In the genomic region with DNA sequence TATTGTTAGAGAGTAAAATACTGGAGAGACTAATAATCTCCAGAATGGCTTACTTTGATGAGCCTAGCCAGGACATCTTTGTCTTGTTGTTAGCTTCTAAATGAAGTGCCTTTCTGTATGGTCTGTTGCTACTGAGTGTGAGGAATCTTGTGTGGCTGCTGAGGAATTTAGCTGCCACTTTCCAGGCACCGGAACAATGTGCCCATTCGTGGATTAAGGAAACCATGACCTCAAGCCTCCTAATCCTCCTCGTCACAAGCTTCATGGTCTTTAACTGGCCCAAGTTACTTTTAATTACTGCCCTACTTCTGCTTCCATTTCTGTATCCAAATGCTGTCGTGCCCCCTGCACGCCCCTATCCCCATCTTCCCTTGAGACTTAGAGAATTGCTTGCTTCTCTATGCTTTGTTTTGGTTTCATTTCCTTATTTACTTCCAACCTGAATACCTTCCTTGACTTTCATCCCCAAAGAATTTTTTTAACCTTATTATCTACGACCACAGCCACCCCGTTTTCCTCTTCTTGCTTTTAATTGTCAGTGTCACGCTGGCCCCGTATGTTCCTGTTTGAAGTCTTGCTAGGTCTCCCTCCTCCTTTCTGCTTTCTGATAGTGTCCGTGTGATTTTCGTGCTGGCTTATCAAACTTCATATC, we compare ENCODE assay signal across 16 cellular contexts. TPM values are rescaled to one million over a fixed set of nuclear protein-coding genes. Genes with fewer than 3 reads are reported as not detected.
DNase-seq lines count a peak whose midpoint lies in the region; ATAC-seq, FAIRE-seq and TF ChIP-seq lines count a peak whose summit lies in the region.
"Had no signal": no experiment of that assay in that cellular context is flagged by ENCODE, and none has a peak within 500 bp of the region (broad histone marks: within the 10 kb centered on the region; RNA-seq: fewer than 3 reads in every experiment).

No MANE protein-coding gene starts in this region.

- peak overlapping the region; percentile 70 for H3K27ac Mint-ChIP-seq in nephron progenitor cell
- H3K27ac Mint-ChIP-seq: activated naive CD4-positive, alpha-beta T cell treated with anti-CD3 and anti-CD28 coated beads, Interleukin-2, amount 50 U/mL, for 72 hours; CD4-positive, CD25-positive, alpha-beta regulatory T cell had no signal

- peaks cover 16% of the 10 kb centered on the region for H3K4me1 ChIP-seq in endothelial cell of umbilical vein (ENCODE audit: control insufficient read depth, extremely low read depth, insufficient read depth, low read length)

- BruUV-seq in endothelial cell of umbilical vein (replicated peaks; lab: Mats Ljungman, UMichigan), result TSS peak; percentile 32

- H2AFZ ChIP-seq in endothelial cell of umbilical vein (ENCODE audit: low read depth, low read length), result peak overlapping the region; percentile 41

- peak overlapping the region; percentile 24 for H3K4me3 Mint-ChIP-seq in nephron progenitor cell
- H3K4me3 Mint-ChIP-seq: CD4-positive, CD25-positive, alpha-beta regulatory T cell had no signal

- TF ChIP-seq CTCF in AG04449 (IDR thresholded peaks at IDR 0.05; ENCODE audit: insufficient read depth, low read length, missing control alignments), result no peak
- no peak for TF ChIP-seq CTCF in endothelial cell of umbilical vein (IDR thresholded peaks at IDR 0.05; ENCODE audit: extremely low read depth in 1 of 2, insufficient read depth in 1 of 2, low read depth in 1 of 2, low read length in 2 of 2)
- no peak for TF ChIP-seq CTCF in nephron progenitor cell (IDR thresholded peaks at IDR 0.05)

- peaks cover 0 to 2% of the 10 kb centered on the region in 2 experiments for H3K36me3 ChIP-seq in endothelial cell of umbilical vein (ENCODE audit: control insufficient read depth in 2 of 2, extremely low read depth in 1 of 2, insufficient read depth in 2 of 2, low read length in 2 of 2)
- H3K36me3 ChIP-seq: neutrophil had no signal

- H3K4me1 Mint-ChIP-seq in nephron progenitor cell, result peaks cover 43% of the 10 kb centered on the region
- H3K4me1 Mint-ChIP-seq: CD4-positive, CD25-positive, alpha-beta regulatory T cell had no signal

- H3K4me3 ChIP-seq in AG04449 (ENCODE audit: low read depth, low read length) (peak overlapping the region; percentile 26), endothelial cell of umbilical vein (replicated peaks in 1 of 3; ENCODE audit: insufficient read depth in 1 of 3, low read depth in 1 of 3, low read length in 3 of 3) (peak overlapping the region; percentile 2 to 71 (median 61))

- peak overlapping the region; percentile 68 for H3K9ac ChIP-seq in endothelial cell of umbilical vein (replicated peaks; ENCODE audit: extremely low read depth, insufficient read depth, low read length)

- intact Hi-C loops in endothelial cell of umbilical vein (cut with micrococcal nuclease) (no loop called here), left colon (cut with DNase I, micrococcal nuclease) (no loop called here)

- H3K27ac ChIP-seq in endothelial cell of umbilical vein (ENCODE audit: insufficient read depth, low read depth, low read length), result peak overlapping the region; percentile 69
- H3K27ac ChIP-seq: neutrophil, VCaP had no signal

- H3K9me1 ChIP-seq in endothelial cell of umbilical vein (replicated peaks; ENCODE audit: control insufficient read depth, extremely low read depth, insufficient read depth, low read length), result no peaks in the 10 kb centered on the region

- peaks cover 39% of the 10 kb centered on the region for H3K36me3 Mint-ChIP-seq in nephron progenitor cell (ENCODE audit: low read depth)
- H3K36me3 Mint-ChIP-seq: CD4-positive, CD25-positive, alpha-beta regulatory T cell had no signal

- H3K4me2 ChIP-seq in endothelial cell of umbilical vein (ENCODE audit: insufficient read depth, low read length), result peak overlapping the region; percentile 97

- TF ChIP-seq POLR2A in endothelial cell of umbilical vein (IDR thresholded peaks at IDR 0.05; ENCODE audit: low read depth, low read length), result no peak

- no peaks in the 10 kb centered on the region for H4K20me1 ChIP-seq in endothelial cell of umbilical vein (replicated peaks; ENCODE audit: control insufficient read depth, extremely low read depth, insufficient read depth, low read length)

- POLR2A ChIA-PET in AG04449 (lab: Yijun Ruan, JAX) (no interaction called here), endothelial cell of umbilical vein (lab: Charles Lee) (interaction anchor here (0.8 kb wide), 1 partner anchor 14 kb away, joined by 3 read pairs; no protein-coding TSS in a partner anchor), HEK293T (lab: Yijun Ruan, JAX) (no interaction called here)

- peaks cover 26% of the 10 kb centered on the region for H3K9me3 Mint-ChIP-seq in nephron progenitor cell
- H3K9me3 Mint-ChIP-seq: activated naive CD4-positive, alpha-beta T cell treated with anti-CD3 and anti-CD28 coated beads, Interleukin-2, amount 50 U/mL, for 72 hours had no signal

- ATAC-seq in left colon, result no peak
- ATAC-seq: activated naive CD4-positive, alpha-beta T cell treated with anti-CD3 and anti-CD28 coated beads, Interleukin-2, amount 50 U/mL, for 72 hours had no signal

- peaks cover 2% of the 10 kb centered on the region for H3K27me3 Mint-ChIP-seq in nephron progenitor cell (ENCODE audit: low read depth, poor library complexity)

- DNase-seq in AG04449 (ENCODE audit: low read depth, low spot score) (no peak), MV-4-11 (lab: John Stamatoyannopoulos, UW) (peak; percentile 47), endothelial cell of umbilical vein (ENCODE audit: low read depth, low spot score) (peak; percentile 61), nephron progenitor cell (no peak), HEK293T (ENCODE audit: extremely low spot score) (no peak), anterior cingulate cortex (lab: John Stamatoyannopoulos, UW) (no peak), left colon (no peak)
- DNase-seq in stimulated activated CD4-positive, alpha-beta T cell treated with anti-CD3 and anti-CD28 coated beads, Interleukin-4, amount 100 ng/mL, for 4 hours, result no peak
- DNase-seq: CD4-positive, CD25-positive, alpha-beta regulatory T cell; NCI-H446; stimulated activated naive CD4-positive, alpha-beta T cell treated with Interleukin-2 at 50 U/mL for 16 hours had no signal

- peaks cover 18% of the 10 kb centered on the region for H3K79me2 ChIP-seq in endothelial cell of umbilical vein (ENCODE audit: control insufficient read depth, insufficient read depth, low read length)

- peak; percentile 72 for FAIRE-seq in endothelial cell of umbilical vein (lab: Jason Lieb, UNC)
- FAIRE-seq: H54 had no signal

- dilution Hi-C loops in endothelial cell of umbilical vein (cut with MboI; ENCODE audit: extremely low pct_ligation_motif_present, low sequenced_read_pairs), result no loop called here

- CTCF ChIA-PET in AG04449 (lab: Yijun Ruan, JAX), result interaction anchor here (1.5 kb wide), 1 partner anchor 27 kb away, joined by 3 read pairs; no protein-coding TSS in a partner anchor
- CTCF ChIA-PET in endothelial cell of umbilical vein (lab: Charles Lee), result interaction anchor here (0.9 to 1.6 kb wide), 3 partner anchors 11 to 112 kb away, joined by 3 to 5 read pairs (median 3); no protein-coding TSS in a partner anchor
- CTCF ChIA-PET in HEK293T (lab: Yijun Ruan, JAX), result no interaction called here

- H3K27me3 ChIP-seq in endothelial cell of umbilical vein (ENCODE audit: control insufficient read depth in 2 of 2, insufficient read depth in 2 of 2, low read length in 2 of 2), result no peaks in the 10 kb centered on the region
- H3K27me3 ChIP-seq: neutrophil had no signal

- no peaks in the 10 kb centered on the region for H3K9me3 ChIP-seq in endothelial cell of umbilical vein (replicated peaks; ENCODE audit: control insufficient read depth, insufficient read depth, low read length)
- H3K9me3 ChIP-seq: neutrophil had no signal

TF ChIP-seq in endothelial cell of umbilical vein, 7 proteins besides CTCF, POLR2A, EP300 and RAD21:
- TF ChIP-seq, protein P1, sequence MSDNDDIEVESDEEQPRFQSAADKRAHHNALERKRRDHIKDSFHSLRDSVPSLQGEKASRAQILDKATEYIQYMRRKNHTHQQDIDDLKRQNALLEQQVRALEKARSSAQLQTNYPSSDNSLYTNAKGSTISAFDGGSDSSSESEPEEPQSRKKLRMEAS (IDR thresholded peaks at IDR 0.05; ENCODE audit: insufficient read depth, insufficient read length), result no peak
- TF ChIP-seq JUN (IDR thresholded peaks at IDR 0.05; ENCODE audit: borderline replicate concordance, insufficient read depth, insufficient read length, low read depth) (no peak), GATA2 (IDR thresholded peaks at IDR 0.05; ENCODE audit: insufficient read depth, insufficient read length, low read depth, low read length) (no peak), POLR2AphosphoS5 (IDR thresholded peaks at IDR 0.05; ENCODE audit: insufficient read depth, low read depth, low read length) (no peak), MYC (IDR thresholded peaks at IDR 0.05; ENCODE audit: low read depth, low read length) (no peak), FOS (IDR thresholded peaks at IDR 0.05; ENCODE audit: borderline replicate concordance, insufficient read depth, low read length) (no peak)

TF ChIP-seq in HEK293T, 16 proteins besides CTCF, POLR2A, EP300 and RAD21 (continues in another document):
- TF ChIP-seq FOXM1 (IDR thresholded peaks at IDR 0.05; ENCODE audit: borderline replicate concordance) (no peak), HDGF (IDR thresholded peaks at IDR 0.05; ENCODE audit: borderline replicate concordance) (no peak), L3MBTL2 (conservative IDR thresholded peaks at IDR 0.05) (no peak), ELF4 (IDR thresholded peaks at IDR 0.05) (no peak), FOXK2 (IDR thresholded peaks at IDR 0.05) (no peak), CTBP1 (IDR thresholded peaks at IDR 0.05; ENCODE audit: borderline replicate concordance) (no peak), ZNF384 (IDR thresholded peaks at IDR 0.05) (no peak), FOXA1 (IDR thresholded peaks at IDR 0.05) (no peak), NFRKB (IDR thresholded peaks at IDR 0.05) (no peak), SP1 (IDR thresholded peaks at IDR 0.05) (no peak)

RNA-seq across cellular contexts. Expression of a gene that starts 40.0 kb away (rescaled TPM):
- total RNA-seq in endothelial cell of umbilical vein (32.5 and 33.1 TPM in 2 replicates), left colon (10 to 100 TPM in 1 of 2 donors, 1 to 10 TPM in 1; 8.6 to 15.5 TPM)
- 8.2 and 8.8 TPM in 2 replicates for polyA plus RNA-seq in endothelial cell of umbilical vein
- 7.0 and 10.4 TPM in 2 replicates for polyA plus RNA-seq in endothelial cell of umbilical vein (2011; cell fraction: cytosol; rRNA removed)
- polyA plus RNA-seq in endothelial cell of umbilical vein (2011; cell fraction: nucleus; rRNA removed), result 57.0 and 62.7 TPM in 2 replicates
- 9.2 and 10.5 TPM in 2 replicates for polyA plus RNA-seq in endothelial cell of umbilical vein (2012)
- polyA minus RNA-seq in endothelial cell of umbilical vein, result 33.3 and 42.5 TPM in 2 replicates
- 15.2 TPM for polyA minus RNA-seq in endothelial cell of umbilical vein (2011; cell fraction: cytosol; rRNA and poly(A)+ RNA removed)
- polyA minus RNA-seq in endothelial cell of umbilical vein (2011; cell fraction: nucleus; rRNA and poly(A)+ RNA removed), result 71.6 and 85.4 TPM in 2 replicates
- total RNA-seq: HT-29 had no signal
- polyA plus RNA-seq: CD4-positive, CD25-positive, alpha-beta regulatory T cell had no signal

Comparison
In these comparisons a context has a peak if more than half of its experiments do, and no peak if none do; other contexts are left out.
1. DNase-seq: peak in MV-4-11 (single experiment) and endothelial cell of umbilical vein (single experiment); none in AG04449 (single experiment), nephron progenitor cell (single experiment), stimulated activated CD4-positive, alpha-beta T cell treated with anti-CD3 and anti-CD28 coated beads, Interleukin-4, amount 100 ng/mL, for 4 hours (0 of 2), HEK293T (single experiment), anterior cingulate cortex (0 of 58) and left colon (0 of 2).